In the genomic region with DNA sequence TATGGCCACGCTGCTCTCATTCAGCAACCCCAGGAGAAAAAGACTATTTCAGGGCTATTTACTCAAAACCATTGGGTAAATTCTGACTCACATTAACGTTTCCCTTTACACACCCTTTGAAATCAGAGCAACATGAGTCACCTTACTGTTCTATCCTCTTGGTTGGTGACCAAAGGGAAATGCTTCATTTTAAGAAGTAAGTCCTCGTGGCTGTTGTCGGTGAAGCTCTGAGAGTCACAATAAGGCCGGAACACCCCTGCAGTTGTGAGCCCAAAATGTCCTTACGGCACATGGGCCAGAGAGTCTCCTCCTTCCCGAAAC, we compare ENCODE assay signal across 12 cellular contexts. TPM values are rescaled to one million over a fixed set of nuclear protein-coding genes. Genes with fewer than 3 reads are reported as not detected.
DNase-seq lines count a peak whose midpoint lies in the region; ATAC-seq, FAIRE-seq and TF ChIP-seq lines count a peak whose summit lies in the region.
"Had no signal": no experiment of that assay in that cellular context is flagged by ENCODE, and none has a peak within 500 bp of the region (broad histone marks: within the 10 kb centered on the region; RNA-seq: fewer than 3 reads in every experiment).

No MANE protein-coding gene starts in this region.

- peak; percentile 21 to 39 for TF ChIP-seq POLR2A in gastrocnemius medialis (IDR thresholded peaks at IDR 0.05)

- peaks cover 4 to 9% of the 10 kb centered on the region in 2 donors for H3K4me1 ChIP-seq in gastrocnemius medialis

- in situ Hi-C loops in gastrocnemius medialis (cut with MboI; ENCODE audit: low sequenced_read_pairs in 4 of 4), result no loop called here

- DNase-seq in GM04503 (ENCODE audit: low read depth) (peak; percentile 60), RCC 7860 (ENCODE audit: low spot score) (peak; percentile 43), fibroblast of peridontal ligament (ENCODE audit: extremely low read depth) (peak; percentile 87), gastrocnemius medialis (no peak), GM19240 (ENCODE audit: insufficient read length, low spot score) (no peak)
- no peak for DNase-seq in activated effector memory CD4-positive, alpha-beta T cell treated with Interleukin-2 at 50 U/mL for 16 hours
- DNase-seq in activated CD4-positive, CD25-positive, alpha-beta regulatory T cell (lab: John Stamatoyannopoulos, UW), result no peak
- DNase-seq: activated naive CD8-positive, alpha-beta T cell treated with anti-CD3 and anti-CD28 coated beads, Interleukin-2, amount 10 ng/mL, durations not matched to agents 7 days and 5 days; kidney; NCI-H1417 treated with DMSO at 0.1 percent for 48 hours had no signal

- peak; percentile 77 to 83 for ATAC-seq in gastrocnemius medialis
- no peak for ATAC-seq in GM19035 (IDR thresholded peaks at IDR 0.05; ENCODE audit: unreplicated experiment)

- H3K27me3 ChIP-seq in gastrocnemius medialis, result no peaks in the 10 kb centered on the region
- H3K27me3 ChIP-seq: vagina had no signal

- TF ChIP-seq CTCF in gastrocnemius medialis (IDR thresholded peaks at IDR 0.05 in 4 of 5, conservative IDR thresholded peaks at IDR 0.05 in 1 of 5), result no peak

- FAIRE-seq in RCC 7860 (lab: Jason Lieb, UNC), result no peak
- FAIRE-seq: kidney had no signal

- no peak overlapping the region for H3K4me3 ChIP-seq in gastrocnemius medialis
- H3K4me3 ChIP-seq: vagina had no signal

- H3K27ac ChIP-seq in gastrocnemius medialis, result peak overlapping the region; percentile 57 to 73 (median 68)

- intact Hi-C loops in gastrocnemius medialis (cut with DNase I; ENCODE audit: low total_unique reads), result loop anchor here (5.0 to 10.0 kb wide), 2 partner anchors 93 to 774 kb away; no protein-coding TSS in a partner anchor

- no peaks in the 10 kb centered on the region for H3K36me3 ChIP-seq in gastrocnemius medialis
- H3K36me3 ChIP-seq: vagina had no signal

- H3K9me3 ChIP-seq in gastrocnemius medialis, result no peaks in the 10 kb centered on the region
- H3K9me3 ChIP-seq: vagina had no signal

RNA-seq across cellular contexts. Expression of gene SPRY1, which starts 56.3 kb away (rescaled TPM):
- total RNA-seq in gastrocnemius medialis, result 10 to 100 TPM; 32.8 to 72.2 (median 50.9) TPM

Comparison
In these comparisons a context has a peak if more than half of its experiments do, and no peak if none do; other contexts are left out.
1. DNase-seq: peak in GM04503 (single experiment), RCC 7860 (single experiment) and fibroblast of peridontal ligament (single experiment); none in gastrocnemius medialis (0 of 2), activated effector memory CD4-positive, alpha-beta T cell treated with Interleukin-2 at 50 U/mL for 16 hours (single experiment), activated CD4-positive, CD25-positive, alpha-beta regulatory T cell (0 of 4) and GM19240 (single experiment).